In genomic region chr17:949623-950338, GRCh38 we compare ENCODE assay signal across 18 cellular contexts. TPM values are rescaled to one million over a fixed set of nuclear protein-coding genes. Genes with fewer than 3 reads are reported as not detected.
A peak's percentile ranks its signal among the peaks of the same experiment; 100 is the strongest.
DNase-seq lines count a peak whose midpoint lies in the region; ATAC-seq, FAIRE-seq and TF ChIP-seq lines count a peak whose summit lies in the region.
"Had no signal": no experiment of that assay in that cellular context is flagged by ENCODE, and none has a peak within 500 bp of the region (broad histone marks: within the 10 kb centered on the region; RNA-seq: fewer than 3 reads in every experiment).

No MANE protein-coding gene starts in this region.

- H3K4me3 ChIP-seq in HAP-1 (no peak overlapping the region), astrocyte (ENCODE audit: insufficient read depth, low read depth, low read length) (no peak overlapping the region), kidney (ENCODE audit: low read length in 2 of 2) (no peak overlapping the region), stomach (no peak overlapping the region)
- H3K4me3 ChIP-seq: GM12878, lower lobe of right lung, pancreas, thoracic aorta had no signal

- TF ChIP-seq CTCF in astrocyte (IDR thresholded peaks at IDR 0.05; ENCODE audit: insufficient read depth, low read depth, low read length) (no peak), kidney (IDR thresholded peaks at IDR 0.05; ENCODE audit: borderline replicate concordance, extremely low read depth, insufficient read depth) (no peak), stomach (IDR thresholded peaks at IDR 0.05) (no peak)

- H3K9me3 ChIP-seq in HAP-1 (no peaks in the 10 kb centered on the region), astrocyte (ENCODE audit: insufficient read depth, low read depth, low read length) (no peaks in the 10 kb centered on the region), kidney (ENCODE audit: control insufficient read depth in 1 of 2, low read length in 2 of 2) (no peaks in the 10 kb centered on the region), stomach (no peaks in the 10 kb centered on the region)
- H3K9me3 ChIP-seq: BE2C, lower lobe of right lung, pancreas, thoracic aorta had no signal

- intact Hi-C loops in kidney (cut with DNase I) (no loop called here), stomach (cut with DNase I; ENCODE audit: low total_unique reads) (no loop called here)

- no peak for TF ChIP-seq EP300 in stomach (IDR thresholded peaks at IDR 0.05)

- no peaks in the 10 kb centered on the region for H3K27me3 ChIP-seq in HAP-1 (ENCODE audit: low read depth)
- no peaks in the 10 kb centered on the region for H3K27me3 ChIP-seq in astrocyte (ENCODE audit: insufficient read depth, low read length)
- H3K27me3 ChIP-seq in stomach: peaks cover 0 to 4% (median 0%) of the 10 kb centered on the region in 3 donors
- H3K27me3 ChIP-seq: pancreas had no signal

- H3K27ac ChIP-seq in astrocyte (ENCODE audit: low read depth, low read length) (peak overlapping the region; percentile 15), kidney (ENCODE audit: low read depth in 2 of 2, low read length in 2 of 2) (no peak overlapping the region), stomach (peak overlapping the region in 3 of 5 donors; percentile 73 to 87 (median 74))

- in situ Hi-C loops in HAP-1 (cut with MboI; ENCODE audit: low sequenced_read_pairs): no loop called here

- H3K4me2 ChIP-seq in astrocyte (ENCODE audit: low read length): no peak overlapping the region

- no peaks in the 10 kb centered on the region for H3K9me3 Mint-ChIP-seq in astrocyte (ENCODE audit: unreplicated experiment)
- H3K9me3 Mint-ChIP-seq: activated B cell treated with CpG ODN at 0.5 μM for 24 hours; activated naive CD8-positive, alpha-beta T cell treated with anti-CD3 and anti-CD28 coated beads for 36 hours; central memory CD8-positive, alpha-beta T cell had no signal

- H3K9ac ChIP-seq in astrocyte (ENCODE audit: low read length) (peak overlapping the region; percentile 11), kidney (ENCODE audit: low read length in 2 of 2) (no peak overlapping the region)

- peaks cover 11% of the 10 kb centered on the region for H3K4me1 ChIP-seq in HAP-1
- peaks cover 34% of the 10 kb centered on the region for H3K4me1 ChIP-seq in astrocyte (ENCODE audit: insufficient read depth, low read length)
- peaks cover 0 to 3% of the 10 kb centered on the region in 2 donors for H3K4me1 ChIP-seq in kidney (ENCODE audit: control insufficient read depth in 1 of 2, insufficient read depth in 1 of 2, low read depth in 1 of 2, low read length in 2 of 2)
- peaks cover 11 to 34% (median 18%) of the 10 kb centered on the region in 4 donors for H3K4me1 ChIP-seq in stomach
- H3K4me1 ChIP-seq: BE2C, pancreas had no signal

- H3K36me3 Mint-ChIP-seq in astrocyte (ENCODE audit: low read depth, unreplicated experiment): peaks cover 11% of the 10 kb centered on the region
- H3K36me3 Mint-ChIP-seq: activated naive CD8-positive, alpha-beta T cell treated with anti-CD3 and anti-CD28 coated beads for 36 hours had no signal

- no peak for TF ChIP-seq POLR2A in stomach (IDR thresholded peaks at IDR 0.05)

- peaks cover 35% of the 10 kb centered on the region for H3K79me2 ChIP-seq in astrocyte (ENCODE audit: insufficient read depth, low read length)

- WGBS in stomach, 5 donors: 64 to 78% (median 66%) methylated on average over 8 to 10 of the region's 12 CpGs

- no peaks in the 10 kb centered on the region for H3K27me3 Mint-ChIP-seq in astrocyte (ENCODE audit: low read depth, unreplicated experiment)

- peak; percentile 37 to 40 for DNase-seq in HAP-1 (ENCODE audit: low spot score in 2 of 2)
- DNase-seq in astrocyte (ENCODE audit: low read depth): no peak
- peak; percentile 64 for DNase-seq in kidney
- no peak for DNase-seq in stomach
- DNase-seq in amygdala (lab: John Stamatoyannopoulos, UW): no peak
- DNase-seq in activated CD4-positive, alpha-beta T cell treated with anti-CD3 and anti-CD28 coated beads for 48 hours: no peak
- no peak for DNase-seq in GM19238 (ENCODE audit: insufficient read length, low spot score)
- DNase-seq: activated B cell treated with CpG ODN at 0.5 μM for 24 hours; activated naive CD8-positive, alpha-beta T cell treated with anti-CD3 and anti-CD28 coated beads for 36 hours; BE2C; DND-41; lower lobe of right lung; NCI-H1092; pancreas had no signal

- no peaks in the 10 kb centered on the region for H3K36me3 ChIP-seq in HAP-1 (replicated peaks)
- H3K36me3 ChIP-seq in astrocyte (ENCODE audit: insufficient read depth, low read length): peaks cover 3% of the 10 kb centered on the region
- no peaks in the 10 kb centered on the region for H3K36me3 ChIP-seq in kidney (ENCODE audit: control insufficient read depth in 1 of 2, insufficient read depth in 2 of 2, low read length in 2 of 2)
- peaks cover 0 to 7% (median 0%) of the 10 kb centered on the region in 4 donors for H3K36me3 ChIP-seq in stomach
- H3K36me3 ChIP-seq: BE2C, lower lobe of right lung, pancreas, thoracic aorta had no signal

- H3K27ac Mint-ChIP-seq in astrocyte (ENCODE audit: unreplicated experiment): peak overlapping the region; percentile 98
- H3K27ac Mint-ChIP-seq: activated B cell treated with CpG ODN at 0.5 μM for 24 hours; activated naive CD8-positive, alpha-beta T cell treated with anti-CD3 and anti-CD28 coated beads for 36 hours had no signal

- ATAC-seq in HG03175 (IDR thresholded peaks at IDR 0.05; ENCODE audit: unreplicated experiment): no peak
- ATAC-seq: GM12878, lower lobe of right lung, pancreas had no signal

- peaks cover 34% of the 10 kb centered on the region for H3K4me1 Mint-ChIP-seq in astrocyte (ENCODE audit: low read depth, unreplicated experiment)
- H3K4me1 Mint-ChIP-seq: activated B cell treated with CpG ODN at 0.5 μM for 24 hours; activated naive CD8-positive, alpha-beta T cell treated with anti-CD3 and anti-CD28 coated beads for 36 hours; central memory CD8-positive, alpha-beta T cell had no signal

- H4K20me1 ChIP-seq in astrocyte (ENCODE audit: insufficient read depth, low read length): peaks cover 21% of the 10 kb centered on the region

- peak overlapping the region; percentile 15 for H3K4me3 Mint-ChIP-seq in astrocyte (ENCODE audit: unreplicated experiment)
- H3K4me3 Mint-ChIP-seq: activated B cell treated with CpG ODN at 0.5 μM for 24 hours; activated naive CD8-positive, alpha-beta T cell treated with anti-CD3 and anti-CD28 coated beads for 36 hours; central memory CD8-positive, alpha-beta T cell had no signal

- H2AFZ ChIP-seq in astrocyte (ENCODE audit: low read depth, low read length): no peak overlapping the region

- no peak for FAIRE-seq in astrocyte (lab: Jason Lieb, UNC)
- FAIRE-seq in kidney (lab: Jason Lieb, UNC): no peak
- FAIRE-seq: GM12878, pancreas had no signal

RNA-seq across cellular contexts. Expression of gene NXN, which starts 29.8 kb away (rescaled TPM):
- total RNA-seq in astrocyte: 104 and 106 TPM in 2 replicates
- total RNA-seq in kidney: 26.8 TPM
- polyA plus RNA-seq in kidney (ENCODE audit: insufficient read depth, low read depth, low replicate concordance): 10.2 TPM
- total RNA-seq in stomach: 10 to 100 TPM; 21.0 to 47.8 (median 26.9) TPM
- polyA plus RNA-seq in stomach: 10 to 100 TPM; 17.9 to 33.8 (median 23.2) TPM

RNA-seq across cellular contexts. Expression of gene TIMM22, which starts 47.1 kb away (rescaled TPM):
- 20.0 and 20.3 TPM in 2 replicates for total RNA-seq in astrocyte
- 14.6 TPM for total RNA-seq in kidney
- 17.3 TPM for polyA plus RNA-seq in kidney (ENCODE audit: insufficient read depth, low read depth, low replicate concordance)
- 10 to 100 TPM in 2 of 5 donors, 1 to 10 TPM in 2, under 1 TPM in 1; 0.29 to 22.6 (median 8.9) TPM for total RNA-seq in stomach
- polyA plus RNA-seq in stomach: 1 to 10 TPM; 7.3 to 9.5 (median 8.6) TPM

Comparison
In these comparisons a context has a peak if more than half of its experiments do, and no peak if none do; other contexts are left out.
1. DNase-seq: peak in HAP-1 (2 of 2) and kidney (single experiment); none in astrocyte (single experiment), stomach (single experiment), amygdala (0 of 56), activated CD4-positive, alpha-beta T cell treated with anti-CD3 and anti-CD28 coated beads for 48 hours (single experiment) and GM19238 (single experiment).
2. H3K27ac ChIP-seq: peak in astrocyte (single experiment) and stomach (3 of 5); none in kidney (0 of 2).